In genomic region chr16:29613307-29614057, GRCh38 we compare ENCODE assay signal across 8 cellular contexts. TPM values are rescaled to one million over a fixed set of nuclear protein-coding genes. Genes with fewer than 3 reads are reported as not detected.
DNase-seq lines count a peak whose midpoint lies in the region; ATAC-seq, FAIRE-seq and TF ChIP-seq lines count a peak whose summit lies in the region.
"Not testable (repeated sequence)": the region's sequence is repeated elsewhere in the genome, so short reads cannot be mapped to it uniquely, and the experiment has no call there.

No MANE protein-coding gene starts in this region.

- not testable (repeated sequence) for H3K9me3 ChIP-seq in CD4-positive, CD25-positive, alpha-beta regulatory T cell (ENCODE audit: control insufficient read depth in 2 of 2, low read length in 2 of 2); Panc1 (ENCODE audit: control insufficient read depth, insufficient read depth, low read depth, low read length); endothelial cell of umbilical vein (replicated peaks; ENCODE audit: control insufficient read depth, insufficient read depth, low read length); mesodermal cell (ENCODE audit: control insufficient read depth, low read length)

- peak; percentile 26 for FAIRE-seq in endothelial cell of umbilical vein (lab: Jason Lieb, UNC)

- not testable (repeated sequence) for H3K9me3 Mint-ChIP-seq in CD4-positive, CD25-positive, alpha-beta regulatory T cell

- H2AFZ ChIP-seq in endothelial cell of umbilical vein (ENCODE audit: low read depth, low read length): peak overlapping the region; percentile 83

- WGBS in mesodermal cell (ENCODE audit: insufficient coverage in 2 of 2), 2 experiments: 0 to 1% methylated on average over 57 to 65 of the region's 100 CpGs

- peaks cover 0 to 27% (median 9%) of the 10 kb centered on the region in 4 donors for H3K4me1 Mint-ChIP-seq in CD4-positive, CD25-positive, alpha-beta regulatory T cell

- CTCF ChIA-PET in Panc1 (lab: Charles Lee); endothelial cell of umbilical vein (lab: Charles Lee): not testable (repeated sequence)

- H3K27ac ChIP-seq in CD4-positive, CD25-positive, alpha-beta regulatory T cell (ENCODE audit: insufficient read depth, low read length, poor library complexity, severe bottlenecking): peak overlapping the region; percentile 73
- H3K27ac ChIP-seq in Panc1 (ENCODE audit: low read length): peak overlapping the region; percentile 65; the same call in 1 of the 2 replicates
- H3K27ac ChIP-seq in endothelial cell of umbilical vein (ENCODE audit: insufficient read depth, low read depth, low read length): peak overlapping the region; percentile 51
- H3K27ac ChIP-seq in mesodermal cell (ENCODE audit: low read depth, low read length, severe bottlenecking): not testable (repeated sequence)

- H3K4me2 ChIP-seq in endothelial cell of umbilical vein (ENCODE audit: insufficient read depth, low read length): peak overlapping the region; percentile 81

- H3K27me3 ChIP-seq in CD4-positive, CD25-positive, alpha-beta regulatory T cell (ENCODE audit: control insufficient read depth, insufficient read depth, low read length); Panc1 (ENCODE audit: control insufficient read depth, insufficient read depth, low read length); endothelial cell of umbilical vein (ENCODE audit: control insufficient read depth in 2 of 2, insufficient read depth in 2 of 2, low read length in 2 of 2): not testable (repeated sequence)

- not testable (repeated sequence) for H3K4me3 ChIP-seq in CD4-positive, CD25-positive, alpha-beta regulatory T cell (ENCODE audit: low read depth, low read length)
- H3K4me3 ChIP-seq in Panc1 (ENCODE audit: low read depth in 2 of 2, low read length in 2 of 2) (peak overlapping the region; percentile 65 to 67), endothelial cell of umbilical vein (replicated peaks in 1 of 3; ENCODE audit: insufficient read depth in 1 of 3, low read depth in 1 of 3, low read length in 3 of 3) (peak overlapping the region; percentile 28 to 89 (median 59)), mesodermal cell (ENCODE audit: extremely low read depth, insufficient read depth, low read length, poor library complexity, severe bottlenecking) (peak overlapping the region; percentile 65)

- dilution Hi-C loops in endothelial cell of umbilical vein (cut with MboI; ENCODE audit: extremely low pct_ligation_motif_present, low sequenced_read_pairs): not testable (repeated sequence)

- H4K20me1 ChIP-seq in endothelial cell of umbilical vein (replicated peaks; ENCODE audit: control insufficient read depth, extremely low read depth, insufficient read depth, low read length): not testable (repeated sequence)

- H3K4me1 ChIP-seq in CD4-positive, CD25-positive, alpha-beta regulatory T cell (ENCODE audit: control insufficient read depth, insufficient read depth, low read length, poor library complexity, severe bottlenecking); Panc1 (ENCODE audit: control insufficient read depth, insufficient read depth, low read length); endothelial cell of umbilical vein (ENCODE audit: control insufficient read depth, extremely low read depth, insufficient read depth, low read length); mesodermal cell (ENCODE audit: control insufficient read depth, insufficient read depth, low read length, poor library complexity, severe bottlenecking): not testable (repeated sequence)

- POLR2A ChIA-PET in Panc1 (lab: Charles Lee) (interaction anchor here (0.7 kb wide), 1 partner anchor 125 kb away, joined by 12 read pairs; no protein-coding TSS in a partner anchor), endothelial cell of umbilical vein (lab: Charles Lee) (interaction anchor here (0.6 to 1.4 kb wide), 2 partner anchors 18 to 108 kb away, joined by 3 to 4 read pairs; no protein-coding TSS in a partner anchor)

- not testable (repeated sequence) for H3K36me3 ChIP-seq in CD4-positive, CD25-positive, alpha-beta regulatory T cell (ENCODE audit: control insufficient read depth, insufficient read depth, low read length); Panc1 (ENCODE audit: control insufficient read depth, insufficient read depth, low read length); endothelial cell of umbilical vein (ENCODE audit: control insufficient read depth in 2 of 2, extremely low read depth in 1 of 2, insufficient read depth in 2 of 2, low read length in 2 of 2); mesodermal cell (ENCODE audit: control insufficient read depth, insufficient read depth, low read length)

- H3K27ac Mint-ChIP-seq in CD4-positive, CD25-positive, alpha-beta regulatory T cell: peak overlapping the region in 2 of 3 donors; percentile 93 to 95

- TF ChIP-seq POLR2A in endothelial cell of umbilical vein (IDR thresholded peaks at IDR 0.05; ENCODE audit: low read depth, low read length): peak; percentile 93

- intact Hi-C loops in Panc1 (cut with micrococcal nuclease; ENCODE audit: unreplicated experiment); endothelial cell of umbilical vein (cut with micrococcal nuclease): not testable (repeated sequence)

- ATAC-seq in CD4-positive, CD25-positive, alpha-beta regulatory T cell (ENCODE audit: low read depth in 2 of 2): peak; percentile 69
- ATAC-seq in GM21390 (IDR thresholded peaks at IDR 0.05; ENCODE audit: unreplicated experiment) (peak; percentile 48), Panc1 (peak; percentile 80)

- in situ Hi-C loops in Panc1 (cut with HindIII; ENCODE audit: low pct_unique_long_range_greater_than_20kb, low sequenced_read_pairs): not testable (repeated sequence)

- peak; percentile 79 to 89 (median 87) for DNase-seq in CD4-positive, CD25-positive, alpha-beta regulatory T cell
- peak; percentile 86 for DNase-seq in KG1 (lab: John Stamatoyannopoulos, UW)
- not testable (repeated sequence) for DNase-seq in Panc1 (ENCODE audit: low read depth, low spot score)
- peak; percentile 92 for DNase-seq in activated T-cell treated with anti-CD3 and anti-CD28 coated beads for 4 hours
- DNase-seq in endothelial cell of umbilical vein (ENCODE audit: low read depth, low spot score): peak; percentile 78
- DNase-seq in stimulated activated CD4-positive, alpha-beta T cell treated with anti-CD3 and anti-CD28 coated beads, TNF-alpha, amount 100 ng/mL, for 48 hours (ENCODE audit: low read depth in 3 of 3): peak; percentile 87 to 93 (median 88)

- not testable (repeated sequence) for TF ChIP-seq CTCF in Panc1 (IDR thresholded peaks at IDR 0.05); endothelial cell of umbilical vein (IDR thresholded peaks at IDR 0.05; ENCODE audit: extremely low read depth in 1 of 2, insufficient read depth in 1 of 2, low read depth in 1 of 2, low read length in 2 of 2)

- not testable (repeated sequence) for H3K36me3 Mint-ChIP-seq in CD4-positive, CD25-positive, alpha-beta regulatory T cell

- not testable (repeated sequence) for BruUV-seq in Panc1 (replicated peaks; lab: Mats Ljungman, UMichigan); endothelial cell of umbilical vein (replicated peaks; lab: Mats Ljungman, UMichigan)

- H3K9ac ChIP-seq in endothelial cell of umbilical vein (replicated peaks; ENCODE audit: extremely low read depth, insufficient read depth, low read length): peak overlapping the region; percentile 51

- H3K4me3 Mint-ChIP-seq in CD4-positive, CD25-positive, alpha-beta regulatory T cell: peak overlapping the region; percentile 87 to 97 (median 92)

- H3K79me2 ChIP-seq in endothelial cell of umbilical vein (ENCODE audit: control insufficient read depth, insufficient read depth, low read length): peaks cover 33% of the 10 kb centered on the region

- H3K9me1 ChIP-seq in endothelial cell of umbilical vein (replicated peaks; ENCODE audit: control insufficient read depth, extremely low read depth, insufficient read depth, low read length): not testable (repeated sequence)

- H3K27me3 Mint-ChIP-seq in CD4-positive, CD25-positive, alpha-beta regulatory T cell: not testable (repeated sequence)

TF ChIP-seq in endothelial cell of umbilical vein, 7 proteins besides CTCF, POLR2A, EP300 and RAD21:
- TF ChIP-seq MAX (IDR thresholded peaks at IDR 0.05; ENCODE audit: insufficient read depth, insufficient read length) (peak; percentile 87), POLR2AphosphoS5 (IDR thresholded peaks at IDR 0.05; ENCODE audit: insufficient read depth, low read depth, low read length) (peak; percentile 96)

RNA-seq across cellular contexts. Expression of gene SPN, which starts 49.6 kb away (rescaled TPM):
- total RNA-seq in CD4-positive, CD25-positive, alpha-beta regulatory T cell: 149 TPM
- polyA plus RNA-seq in CD4-positive, CD25-positive, alpha-beta regulatory T cell: 100 to 1,000 TPM; 103 to 135 (median 126) TPM
- total RNA-seq in Panc1 (2021; ENCODE audit: unreplicated experiment) (1.3 TPM), endothelial cell of umbilical vein (not detected in 2 replicates)
- polyA plus RNA-seq in Panc1 (2012; ENCODE audit: insufficient read length): 0.17 TPM
- polyA plus RNA-seq in endothelial cell of umbilical vein: not detected in 2 replicates
- not detected in 2 replicates for polyA plus RNA-seq in endothelial cell of umbilical vein (2011; cell fraction: cytosol; rRNA removed)
- polyA plus RNA-seq in endothelial cell of umbilical vein (2011; cell fraction: nucleus; rRNA removed): not detected in 2 replicates
- polyA plus RNA-seq in endothelial cell of umbilical vein (2012): not detected in 2 replicates
- polyA minus RNA-seq in endothelial cell of umbilical vein: 0.95 and 2.2 TPM in 2 replicates
- not detected for polyA minus RNA-seq in endothelial cell of umbilical vein (2011; cell fraction: cytosol; rRNA and poly(A)+ RNA removed)
- not detected in 2 replicates for polyA minus RNA-seq in endothelial cell of umbilical vein (2011; cell fraction: nucleus; rRNA and poly(A)+ RNA removed)
- polyA plus RNA-seq in mesodermal cell (2013, experiment 1 of 2): 0.88 TPM
- 0.40 TPM for polyA plus RNA-seq in mesodermal cell (2013, experiment 2 of 2)

Comparison
In these comparisons a context has a peak if more than half of its experiments do, and no peak if none do; other contexts are left out.
1. RNA of gene SPN, which starts 49.6 kb away (total RNA-seq): 149 TPM in CD4-positive, CD25-positive, alpha-beta regulatory T cell (single experiment); 1.3 TPM in Panc1 (single experiment) and not detected in endothelial cell of umbilical vein; every median in the first group is over 10 times any median in the second.
2. Peak in every context shown above with its lines, with median percentiles within 50 percentile points of each other: ATAC-seq.